Comparison of ENCODE assay signal across 1 cellular context in genomic region chr2:10079931-10080535, GRCh38.
TF ChIP-seq lines count a peak whose summit lies in the region.

CYS1 (minus strand) TSS chr2:10080411; CDS start chr2:10080223, 188 bp downstream.

TF ChIP-seq in GM12878, 131 proteins besides CTCF, POLR2A, EP300 and RAD21:
- TF ChIP-seq STAT1 (conservative IDR thresholded peaks at IDR 0.05) = no peak
- TF ChIP-seq ZNF687 (IDR thresholded peaks at IDR 0.05) = no peak
- TF ChIP-seq STAT3 (IDR thresholded peaks at IDR 0.05; ENCODE audit: low read depth, low read length) = no peak
- peak; percentile 20; the same call in 1 of the 2 replicates for TF ChIP-seq ZSCAN29 (IDR thresholded peaks at IDR 0.05)
- no peak for TF ChIP-seq MYB (IDR thresholded peaks at IDR 0.05; ENCODE audit: borderline replicate concordance, low read depth, low read length)
- TF ChIP-seq CBX3 (IDR thresholded peaks at IDR 0.05; ENCODE audit: borderline replicate concordance, low read depth) = no peak
- no peak for TF ChIP-seq ATF7 (IDR thresholded peaks at IDR 0.05; ENCODE audit: low read depth)
- TF ChIP-seq RAD51 (IDR thresholded peaks at IDR 0.05) = no peak
- no peak for TF ChIP-seq MTA3 (IDR thresholded peaks at IDR 0.05; ENCODE audit: borderline replicate concordance, low read length)
- TF ChIP-seq ZBTB33 (IDR thresholded peaks at IDR 0.05) = no peak
- peak; percentile 89 for TF ChIP-seq NR2F1 (conservative IDR thresholded peaks at IDR 0.05)
- TF ChIP-seq BHLHE40 (IDR thresholded peaks at IDR 0.05; ENCODE audit: borderline replicate concordance in 1 of 2, low read depth in 2 of 2, low read length in 1 of 2) = peak; percentile 16 to 78; a peak in 3 of 4 replicates
- no peak for TF ChIP-seq FOXK2 (IDR thresholded peaks at IDR 0.05)
- TF ChIP-seq EZH2 (IDR thresholded peaks at IDR 0.05; ENCODE audit: borderline replicate concordance, control insufficient read depth, low read depth, low read length) = no peak
- no peak for TF ChIP-seq NFXL1 (IDR thresholded peaks at IDR 0.05; ENCODE audit: borderline replicate concordance)
- TF ChIP-seq PBX3 (IDR thresholded peaks at IDR 0.05; ENCODE audit: insufficient replicate concordance, low read depth, low read length) = no peak
- TF ChIP-seq DPF2 (IDR thresholded peaks at IDR 0.05) = no peak
- no peak for TF ChIP-seq KAT2A (conservative IDR thresholded peaks at IDR 0.05; ENCODE audit: control insufficient read depth, low read depth, low read length)
- TF ChIP-seq YY1 (IDR thresholded peaks at IDR 0.05; ENCODE audit: low read depth, low read length) = no peak
- no peak for TF ChIP-seq RELB (IDR thresholded peaks at IDR 0.05; ENCODE audit: low read depth)
- no peak for TF ChIP-seq HDAC6 (IDR thresholded peaks at IDR 0.05; ENCODE audit: unreplicated experiment)
- TF ChIP-seq JUNB (IDR thresholded peaks at IDR 0.05) = no peak
- peak; percentile 25; the same call in 1 of the 2 replicates for TF ChIP-seq SMC3 (IDR thresholded peaks at IDR 0.05; ENCODE audit: borderline replicate concordance, low read length)
- no peak for TF ChIP-seq PAX8 (IDR thresholded peaks at IDR 0.05)
- no peak for TF ChIP-seq JUND (IDR thresholded peaks at IDR 0.05; ENCODE audit: low read depth, low read length)
- TF ChIP-seq USF1 (IDR thresholded peaks at IDR 0.05; ENCODE audit: borderline replicate concordance, extremely low read length, insufficient read depth, low read depth, low read length) = no peak
- no peak for TF ChIP-seq SUZ12 (IDR thresholded peaks at IDR 0.05; ENCODE audit: unreplicated experiment)
- TF ChIP-seq NKRF (conservative IDR thresholded peaks at IDR 0.05) = no peak
- no peak for TF ChIP-seq TARDBP (IDR thresholded peaks at IDR 0.05; ENCODE audit: borderline replicate concordance)
- TF ChIP-seq PRDM15 (CRISPR knock-in tag; IDR thresholded peaks at IDR 0.05) = no peak
- TF ChIP-seq E2F8 (IDR thresholded peaks at IDR 0.05; ENCODE audit: low read depth, partially characterized antibody) = no peak
- TF ChIP-seq ATF3 (IDR thresholded peaks at IDR 0.05; ENCODE audit: borderline replicate concordance, extremely low read depth, low read depth, low read length) = no peak
- no peak for TF ChIP-seq FOXM1 (IDR thresholded peaks at IDR 0.05; ENCODE audit: low read depth, low read length)
- no peak for TF ChIP-seq RUNX3 (IDR thresholded peaks at IDR 0.05; ENCODE audit: low read length)
- no peak for TF ChIP-seq TCF7 (IDR thresholded peaks at IDR 0.05; ENCODE audit: borderline replicate concordance)
- TF ChIP-seq SMARCA5 (IDR thresholded peaks at IDR 0.05) = peak; percentile 90
- peak; percentile 37 for TF ChIP-seq IKZF1 (conservative IDR thresholded peaks at IDR 0.05)
- TF ChIP-seq BACH1 (IDR thresholded peaks at IDR 0.05; ENCODE audit: borderline replicate concordance) = peak; percentile 76
- peak in 1 of 2 experiments; percentile 50; a peak in 1 of 3 replicates for TF ChIP-seq EGR1 (IDR thresholded peaks at IDR 0.05; ENCODE audit: borderline replicate concordance in 1 of 2, low read depth in 2 of 2, low read length in 2 of 2)
- TF ChIP-seq ZZZ3 (IDR thresholded peaks at IDR 0.05; ENCODE audit: control insufficient read depth, insufficient read length, low read depth) = no peak
TF ChIP-seq in GM12878: peak in this region for 8.
